11 cellular contexts compared by ENCODE assay signal in the genomic region with DNA sequence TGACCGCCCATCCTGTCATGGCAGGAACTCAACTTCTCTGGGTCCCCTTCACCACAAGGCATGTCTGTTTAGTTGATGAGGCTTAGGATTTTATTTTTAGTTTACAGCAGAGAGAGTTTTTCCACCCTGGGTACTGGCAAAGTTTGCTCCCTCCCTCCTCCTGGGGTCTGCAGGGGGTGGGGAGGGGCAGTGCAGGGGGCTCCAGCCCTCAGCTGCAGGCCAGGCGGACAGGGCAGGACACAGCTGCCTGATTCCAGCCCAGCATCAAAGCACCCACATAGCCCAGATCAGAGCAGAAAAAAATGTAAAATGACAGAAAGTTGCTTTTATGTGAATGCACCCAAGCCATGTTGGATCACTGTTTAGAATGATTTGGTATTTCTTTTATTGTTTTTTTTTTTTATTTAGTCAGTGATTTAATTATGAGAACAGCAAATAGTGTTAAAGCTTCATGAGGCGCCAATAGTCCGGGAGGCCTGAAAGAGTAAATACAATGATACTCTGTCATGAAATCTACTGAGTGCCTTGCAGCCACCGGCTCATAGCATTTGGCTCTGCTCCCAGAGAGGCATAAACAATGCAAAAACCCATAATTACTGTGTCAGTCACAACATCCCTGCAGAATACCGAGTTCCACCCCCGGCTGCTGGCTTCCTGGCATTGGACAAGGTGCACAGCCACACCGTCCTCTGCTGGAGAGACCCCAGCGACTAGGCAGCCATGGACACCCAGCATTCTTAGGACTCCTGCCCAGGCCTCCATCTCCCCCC.
DNase-seq lines count a peak whose midpoint lies in the region; ATAC-seq, FAIRE-seq and TF ChIP-seq lines count a peak whose summit lies in the region.
"Had no signal": no experiment of that assay in that cellular context is flagged by ENCODE, and none has a peak within 500 bp of the region (broad histone marks: within the 10 kb centered on the region; RNA-seq: fewer than 3 reads in every experiment).

No MANE protein-coding gene starts in this region.

- H3K9ac ChIP-seq in HepG2 (ENCODE audit: insufficient read depth, low read depth, low read length): no peak overlapping the region
- H3K9ac ChIP-seq: KMS-11 had no signal

- in situ Hi-C loops in HepG2 (cut with HindIII; ENCODE audit: extremely low pct_ligation_motif_present, low pct_unique_long_range_greater_than_20kb): no loop called here

- H3K4me1 ChIP-seq in osteoblast (ENCODE audit: insufficient read depth, low read length): no peaks in the 10 kb centered on the region
- H3K4me1 ChIP-seq in HepG2 (ENCODE audit: insufficient read depth, low read length): no peaks in the 10 kb centered on the region

- TF ChIP-seq RAD21 in HepG2 (CRISPR knock-in tag; IDR thresholded peaks at IDR 0.05): no peak

- H3K79me2 ChIP-seq in osteoblast (ENCODE audit: insufficient read depth, low read length) (no peaks in the 10 kb centered on the region), HepG2 (ENCODE audit: insufficient read depth, low read length) (no peaks in the 10 kb centered on the region)

- no TSS peak for BruUV-seq in HepG2 (replicated peaks; lab: Mats Ljungman, UMichigan)

- intact Hi-C loops in HepG2 (cut with micrococcal nuclease; ENCODE audit: unreplicated experiment): no loop called here

- no peak for TF ChIP-seq POLR2A in HepG2 (IDR thresholded peaks at IDR 0.05; ENCODE audit: insufficient read depth in 1 of 2, low read depth in 2 of 2, low read length in 2 of 2)

- FAIRE-seq in endometrium (lab: Jason Lieb, UNC): peak; percentile 90
- FAIRE-seq in HepG2 (lab: Jason Lieb, UNC): no peak

- CTCF ChIA-PET in HepG2 (lab: Yijun Ruan, JAX; ENCODE audit: low intra/inter-chr PET ratio, low total read pairs): no interaction called here

- H3K4me2 ChIP-seq in osteoblast (ENCODE audit: insufficient read depth, low read length) (no peak overlapping the region), HepG2 (ENCODE audit: low read depth, low read length) (no peak overlapping the region)
- H3K4me2 ChIP-seq: KMS-11 had no signal

- no peaks in the 10 kb centered on the region for H3K9me3 ChIP-seq in osteoblast (ENCODE audit: low read depth, low read length)
- peaks cover 90% of the 10 kb centered on the region for H3K9me3 ChIP-seq in HepG2 (ENCODE audit: low read length)

- H3K36me3 ChIP-seq in osteoblast (ENCODE audit: insufficient read depth, low read length) (no peaks in the 10 kb centered on the region), HepG2 (replicated peaks in 1 of 2; ENCODE audit: control insufficient read depth in 1 of 2, insufficient read depth in 2 of 2, low read length in 2 of 2) (no peaks in the 10 kb centered on the region)

- TF ChIP-seq CTCF in osteoblast (IDR thresholded peaks at IDR 0.05; ENCODE audit: extremely low read depth, low read depth, low read length) (no peak), HepG2 (CRISPR knock-in tag; IDR thresholded peaks at IDR 0.05) (no peak)

- ATAC-seq in HG02973 (IDR thresholded peaks at IDR 0.05; ENCODE audit: unreplicated experiment) (no peak), HepG2 (no peak), HG03565 (IDR thresholded peaks at IDR 0.05; ENCODE audit: unreplicated experiment) (no peak)

- DNase-seq in DMS153 treated with DMSO at 0.1 percent for 48 hours (lab: John Stamatoyannopoulos, UW; ENCODE audit: unreplicated experiment) (peak; percentile 98), NCI-H345 (lab: John Stamatoyannopoulos, UW) (peak; percentile 98), osteoblast (ENCODE audit: insufficient read length, low spot score, missing footprints) (peak; percentile 74), HCEC 1CT (no peak), HepG2 (ENCODE audit: low spot score) (no peak)
- DNase-seq: H7, left cardiac atrium had no signal

- H3K27me3 ChIP-seq in osteoblast (ENCODE audit: insufficient read depth, low read length) (no peaks in the 10 kb centered on the region), HepG2 (ENCODE audit: control insufficient read depth in 1 of 2, insufficient read depth in 2 of 2, low read length in 2 of 2) (no peaks in the 10 kb centered on the region)

- H3K4me3 ChIP-seq in osteoblast (ENCODE audit: insufficient read depth, low read length) (no peak overlapping the region), HepG2 (replicated peaks in 1 of 3; ENCODE audit: insufficient read depth in 1 of 3, low read depth in 2 of 3, low read length in 3 of 3) (no peak overlapping the region)

- H2AFZ ChIP-seq in osteoblast (ENCODE audit: low read length): no peak overlapping the region
- H2AFZ ChIP-seq in HepG2 (ENCODE audit: low read length): no peak overlapping the region

- H4K20me1 ChIP-seq in osteoblast (ENCODE audit: insufficient read depth, low read length) (no peaks in the 10 kb centered on the region), HepG2 (ENCODE audit: insufficient read depth, low read length) (no peaks in the 10 kb centered on the region)

- TF ChIP-seq EP300 in HepG2 (IDR thresholded peaks at IDR 0.05; ENCODE audit: low read depth in 2 of 2, low read length in 2 of 2) (no peak), HepG2 (CRISPR knock-in tag; IDR thresholded peaks at IDR 0.05; ENCODE audit: borderline replicate concordance) (no peak)

- H3K27ac ChIP-seq in osteoblast (ENCODE audit: low read depth, low read length) (no peak overlapping the region), HepG2 (ENCODE audit: extremely low read length, insufficient read depth, low read length) (no peak overlapping the region)
- H3K27ac ChIP-seq: KMS-11 had no signal

- POLR2A ChIA-PET in HepG2 (lab: Yijun Ruan, JAX): no interaction called here

- WGBS in HepG2 (ENCODE audit: low lambda C conversion rate): 13% methylated on average over 8 of the region's 9 CpGs

TF ChIP-seq in HepG2, 621 proteins besides CTCF, POLR2A, EP300 and RAD21:
- no peak for TF ChIP-seq ADNP (CRISPR knock-in tag; IDR thresholded peaks at IDR 0.05)

Comparison
In these comparisons a context has a peak if more than half of its experiments do, and no peak if none do; other contexts are left out.
1. DNase-seq: peak in DMS153 treated with DMSO at 0.1 percent for 48 hours (single experiment), NCI-H345 (single experiment) and osteoblast (single experiment); none in HCEC 1CT (single experiment) and HepG2 (single experiment).